In the genomic region with DNA sequence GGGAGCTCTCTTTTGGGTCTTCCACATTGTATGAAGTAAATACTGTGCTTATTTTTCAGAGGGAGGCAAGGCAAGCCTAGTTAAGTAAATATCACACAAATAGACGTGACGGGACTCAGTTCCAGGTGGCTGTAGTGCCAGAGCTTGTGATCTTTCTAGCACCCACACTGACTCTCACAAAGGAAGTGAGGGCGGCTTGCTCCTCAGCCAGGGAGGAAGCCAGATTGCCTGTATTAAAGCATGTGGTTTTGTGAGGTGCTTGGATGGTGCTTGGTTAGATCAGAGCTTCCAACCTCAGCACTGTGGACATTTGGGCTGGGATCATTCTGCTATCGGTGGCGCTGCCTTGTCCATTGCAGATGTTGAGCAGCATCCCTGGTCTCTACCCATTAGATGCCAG, we compare ENCODE assay signal across 13 cellular contexts.
DNase-seq lines count a peak whose midpoint lies in the region; ATAC-seq and TF ChIP-seq lines count a peak whose summit lies in the region.
"Had no signal": no experiment of that assay in that cellular context is flagged by ENCODE, and none has a peak within 500 bp of the region (broad histone marks: within the 10 kb centered on the region; RNA-seq: fewer than 3 reads in every experiment).

No MANE protein-coding gene starts in this region.

- intact Hi-C loops in activated T-helper 2 cell treated with anti-CD3 and anti-CD28 coated beads, Interferon-gamma antibody, Interleukin-2, Interleukin-4, amounts not matched to agents 10 μg/mL and 5 μg/mL and 100 μg/mL, durations not matched to agents 14 hours and 24 hours and 36 hours (cut with micrococcal nuclease) = no loop called here

- no peaks in the 10 kb centered on the region for H3K36me3 Mint-ChIP-seq in activated T-helper 2 cell treated with anti-CD3 and anti-CD28 coated beads, Interferon-gamma antibody, Interleukin-2, Interleukin-4, amounts not matched to agents 10 μg/mL and 5 μg/mL and 100 μg/mL, durations not matched to agents 14 hours and 24 hours and 36 hours (ENCODE audit: low read depth)
- H3K36me3 Mint-ChIP-seq: IgD-negative memory B cell had no signal

- H3K4me1 ChIP-seq in tibial nerve = peaks cover 0 to 28% (median 8%) of the 10 kb centered on the region in 4 donors
- H3K4me1 ChIP-seq: A549, psoas muscle had no signal

- ATAC-seq in GM21390 (IDR thresholded peaks at IDR 0.05; ENCODE audit: unreplicated experiment) (peak; percentile 86), HG03108 (IDR thresholded peaks at IDR 0.05; ENCODE audit: unreplicated experiment) (peak; percentile 88)
- ATAC-seq: A549, left ventricle myocardium superior, psoas muscle had no signal

- peak; percentile 26 for DNase-seq in activated CD4-positive, alpha-beta T cell treated with anti-CD3 and anti-CD28 coated beads for 48 hours
- no peak for DNase-seq in activated CD4-positive, alpha-beta T cell treated with anti-CD3 and anti-CD28 coated beads, Interleukin-2, amount 50 U/mL, for 4 hours
- DNase-seq in activated T-helper 2 cell treated with anti-CD3 and anti-CD28 coated beads, Interferon-gamma antibody, Interleukin-2, Interleukin-4, amounts not matched to agents 10 μg/mL and 5 μg/mL and 100 μg/mL, durations not matched to agents 14 hours and 24 hours and 36 hours (ENCODE audit: low spot score) = peak; percentile 14
- no peak for DNase-seq in kidney tubule cell (ENCODE audit: low spot score)
- DNase-seq in GM13976 (ENCODE audit: low spot score) = no peak
- no peak for DNase-seq in tibial nerve (ENCODE audit: low spot score in 2 of 2)
- DNase-seq: left ventricle myocardium superior, NCI-H69, psoas muscle had no signal

- no peak overlapping the region for H3K4me3 Mint-ChIP-seq in activated T-helper 2 cell treated with anti-CD3 and anti-CD28 coated beads, Interferon-gamma antibody, Interleukin-2, Interleukin-4, amounts not matched to agents 10 μg/mL and 5 μg/mL and 100 μg/mL, durations not matched to agents 14 hours and 24 hours and 36 hours (ENCODE audit: low read depth)
- H3K4me3 Mint-ChIP-seq: IgD-negative memory B cell had no signal

- no peak overlapping the region for H3K27ac Mint-ChIP-seq in activated T-helper 2 cell treated with anti-CD3 and anti-CD28 coated beads, Interferon-gamma antibody, Interleukin-2, Interleukin-4, amounts not matched to agents 10 μg/mL and 5 μg/mL and 100 μg/mL, durations not matched to agents 14 hours and 24 hours and 36 hours
- H3K27ac Mint-ChIP-seq: IgD-negative memory B cell had no signal

- no peak overlapping the region for H3K27ac ChIP-seq in tibial nerve
- H3K27ac ChIP-seq: A549, psoas muscle had no signal

- H3K4me1 Mint-ChIP-seq in activated T-helper 2 cell treated with anti-CD3 and anti-CD28 coated beads, Interferon-gamma antibody, Interleukin-2, Interleukin-4, amounts not matched to agents 10 μg/mL and 5 μg/mL and 100 μg/mL, durations not matched to agents 14 hours and 24 hours and 36 hours (ENCODE audit: low read depth) = peaks cover 14% of the 10 kb centered on the region
- H3K4me1 Mint-ChIP-seq: IgD-negative memory B cell had no signal

- H3K4me3 ChIP-seq in tibial nerve = no peak overlapping the region
- H3K4me3 ChIP-seq: A549, psoas muscle had no signal

- TF ChIP-seq CTCF in GM13976 (IDR thresholded peaks at IDR 0.05; ENCODE audit: borderline replicate concordance, control extremely low read depth, extremely low read depth, insufficient read depth, missing control alignments) (no peak), tibial nerve (IDR thresholded peaks at IDR 0.05) (no peak)

- H3K36me3 ChIP-seq in tibial nerve = no peaks in the 10 kb centered on the region

- no peak for TF ChIP-seq EP300 in tibial nerve (IDR thresholded peaks at IDR 0.05)

- no peaks in the 10 kb centered on the region for H3K27me3 ChIP-seq in tibial nerve

- in situ Hi-C loops in GM13976 (cut with MboI; ENCODE audit: low sequenced_read_pairs, unreplicated experiment) = no loop called here

- peaks cover 5% of the 10 kb centered on the region for H3K27me3 Mint-ChIP-seq in activated T-helper 2 cell treated with anti-CD3 and anti-CD28 coated beads, Interferon-gamma antibody, Interleukin-2, Interleukin-4, amounts not matched to agents 10 μg/mL and 5 μg/mL and 100 μg/mL, durations not matched to agents 14 hours and 24 hours and 36 hours (ENCODE audit: low read depth)

- WGBS in tibial nerve, 2 donors = 77 to 89% methylated on average over 5 of the region's 5 CpGs

- no peaks in the 10 kb centered on the region for H3K9me3 Mint-ChIP-seq in activated T-helper 2 cell treated with anti-CD3 and anti-CD28 coated beads, Interferon-gamma antibody, Interleukin-2, Interleukin-4, amounts not matched to agents 10 μg/mL and 5 μg/mL and 100 μg/mL, durations not matched to agents 14 hours and 24 hours and 36 hours

- TF ChIP-seq POLR2A in tibial nerve (IDR thresholded peaks at IDR 0.05) = no peak

- no peaks in the 10 kb centered on the region for H3K9me3 ChIP-seq in tibial nerve
- H3K9me3 ChIP-seq: A549, psoas muscle had no signal

Comparison
In these comparisons a context has a peak if more than half of its experiments do, and no peak if none do; other contexts are left out.
1. DNase-seq: peak in activated CD4-positive, alpha-beta T cell treated with anti-CD3 and anti-CD28 coated beads for 48 hours (single experiment) and activated T-helper 2 cell treated with anti-CD3 and anti-CD28 coated beads, Interferon-gamma antibody, Interleukin-2, Interleukin-4, amounts not matched to agents 10 μg/mL and 5 μg/mL and 100 μg/mL, durations not matched to agents 14 hours and 24 hours and 36 hours (single experiment); none in activated CD4-positive, alpha-beta T cell treated with anti-CD3 and anti-CD28 coated beads, Interleukin-2, amount 50 U/mL, for 4 hours (0 of 2), kidney tubule cell (single experiment), GM13976 (single experiment) and tibial nerve (0 of 2).